ENCODE assay signal across 2 cellular contexts in the genomic region with DNA sequence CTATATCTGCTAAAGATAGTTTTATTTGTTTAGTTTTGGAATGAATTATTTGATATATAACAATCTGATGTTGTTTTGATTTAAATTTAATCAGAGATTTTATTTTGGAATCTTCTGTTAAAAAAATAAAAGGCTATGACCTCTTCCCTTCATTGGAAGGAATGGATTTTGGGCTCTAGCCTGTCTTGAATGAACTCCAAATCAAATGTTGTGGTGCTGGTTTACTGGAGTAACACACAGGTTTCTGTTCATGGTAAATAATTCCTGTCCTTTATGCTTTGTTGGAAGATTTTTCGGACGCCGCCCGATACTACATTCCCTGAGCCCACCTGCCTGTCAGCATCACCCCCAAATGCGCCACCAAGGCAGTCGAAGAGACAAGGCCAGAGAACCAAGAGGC.
TF ChIP-seq lines count a peak whose summit lies in the region.

No MANE protein-coding gene starts in this region.

TF ChIP-seq in liver, 16 proteins besides CTCF, POLR2A, EP300 and RAD21:
- TF ChIP-seq GABPA (IDR thresholded peaks at IDR 0.05 in 1 of 2, conservative IDR thresholded peaks at IDR 0.05 in 1 of 2) (no peak), NR2F2 (IDR thresholded peaks at IDR 0.05) (no peak), FOXA2 (IDR thresholded peaks at IDR 0.05) (no peak), SP1 (IDR thresholded peaks at IDR 0.05) (no peak), HNF4G (IDR thresholded peaks at IDR 0.05) (no peak)
- TF ChIP-seq, protein P1, sequence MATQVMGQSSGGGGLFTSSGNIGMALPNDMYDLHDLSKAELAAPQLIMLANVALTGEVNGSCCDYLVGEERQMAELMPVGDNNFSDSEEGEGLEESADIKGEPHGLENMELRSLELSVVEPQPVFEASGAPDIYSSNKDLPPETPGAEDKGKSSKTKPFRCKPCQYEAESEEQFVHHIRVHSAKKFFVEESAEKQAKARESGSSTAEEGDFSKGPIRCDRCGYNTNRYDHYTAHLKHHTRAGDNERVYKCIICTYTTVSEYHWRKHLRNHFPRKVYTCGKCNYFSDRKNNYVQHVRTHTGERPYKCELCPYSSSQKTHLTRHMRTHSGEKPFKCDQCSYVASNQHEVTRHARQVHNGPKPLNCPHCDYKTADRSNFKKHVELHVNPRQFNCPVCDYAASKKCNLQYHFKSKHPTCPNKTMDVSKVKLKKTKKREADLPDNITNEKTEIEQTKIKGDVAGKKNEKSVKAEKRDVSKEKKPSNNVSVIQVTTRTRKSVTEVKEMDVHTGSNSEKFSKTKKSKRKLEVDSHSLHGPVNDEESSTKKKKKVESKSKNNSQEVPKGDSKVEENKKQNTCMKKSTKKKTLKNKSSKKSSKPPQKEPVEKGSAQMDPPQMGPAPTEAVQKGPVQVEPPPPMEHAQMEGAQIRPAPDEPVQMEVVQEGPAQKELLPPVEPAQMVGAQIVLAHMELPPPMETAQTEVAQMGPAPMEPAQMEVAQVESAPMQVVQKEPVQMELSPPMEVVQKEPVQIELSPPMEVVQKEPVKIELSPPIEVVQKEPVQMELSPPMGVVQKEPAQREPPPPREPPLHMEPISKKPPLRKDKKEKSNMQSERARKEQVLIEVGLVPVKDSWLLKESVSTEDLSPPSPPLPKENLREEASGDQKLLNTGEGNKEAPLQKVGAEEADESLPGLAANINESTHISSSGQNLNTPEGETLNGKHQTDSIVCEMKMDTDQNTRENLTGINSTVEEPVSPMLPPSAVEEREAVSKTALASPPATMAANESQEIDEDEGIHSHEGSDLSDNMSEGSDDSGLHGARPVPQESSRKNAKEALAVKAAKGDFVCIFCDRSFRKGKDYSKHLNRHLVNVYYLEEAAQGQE (IDR thresholded peaks at IDR 0.05) = no peak
- TF ChIP-seq, protein P2, sequence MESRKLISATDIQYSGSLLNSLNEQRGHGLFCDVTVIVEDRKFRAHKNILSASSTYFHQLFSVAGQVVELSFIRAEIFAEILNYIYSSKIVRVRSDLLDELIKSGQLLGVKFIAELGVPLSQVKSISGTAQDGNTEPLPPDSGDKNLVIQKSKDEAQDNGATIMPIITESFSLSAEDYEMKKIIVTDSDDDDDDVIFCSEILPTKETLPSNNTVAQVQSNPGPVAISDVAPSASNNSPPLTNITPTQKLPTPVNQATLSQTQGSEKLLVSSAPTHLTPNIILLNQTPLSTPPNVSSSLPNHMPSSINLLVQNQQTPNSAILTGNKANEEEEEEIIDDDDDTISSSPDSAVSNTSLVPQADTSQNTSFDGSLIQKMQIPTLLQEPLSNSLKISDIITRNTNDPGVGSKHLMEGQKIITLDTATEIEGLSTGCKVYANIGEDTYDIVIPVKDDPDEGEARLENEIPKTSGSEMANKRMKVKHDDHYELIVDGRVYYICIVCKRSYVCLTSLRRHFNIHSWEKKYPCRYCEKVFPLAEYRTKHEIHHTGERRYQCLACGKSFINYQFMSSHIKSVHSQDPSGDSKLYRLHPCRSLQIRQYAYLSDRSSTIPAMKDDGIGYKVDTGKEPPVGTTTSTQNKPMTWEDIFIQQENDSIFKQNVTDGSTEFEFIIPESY (IDR thresholded peaks at IDR 0.05) = no peak
TF ChIP-seq in liver: peak in this region for 0.

TF ChIP-seq in HepG2, 621 proteins besides CTCF, POLR2A, EP300 and RAD21:
- TF ChIP-seq, protein P3, sequence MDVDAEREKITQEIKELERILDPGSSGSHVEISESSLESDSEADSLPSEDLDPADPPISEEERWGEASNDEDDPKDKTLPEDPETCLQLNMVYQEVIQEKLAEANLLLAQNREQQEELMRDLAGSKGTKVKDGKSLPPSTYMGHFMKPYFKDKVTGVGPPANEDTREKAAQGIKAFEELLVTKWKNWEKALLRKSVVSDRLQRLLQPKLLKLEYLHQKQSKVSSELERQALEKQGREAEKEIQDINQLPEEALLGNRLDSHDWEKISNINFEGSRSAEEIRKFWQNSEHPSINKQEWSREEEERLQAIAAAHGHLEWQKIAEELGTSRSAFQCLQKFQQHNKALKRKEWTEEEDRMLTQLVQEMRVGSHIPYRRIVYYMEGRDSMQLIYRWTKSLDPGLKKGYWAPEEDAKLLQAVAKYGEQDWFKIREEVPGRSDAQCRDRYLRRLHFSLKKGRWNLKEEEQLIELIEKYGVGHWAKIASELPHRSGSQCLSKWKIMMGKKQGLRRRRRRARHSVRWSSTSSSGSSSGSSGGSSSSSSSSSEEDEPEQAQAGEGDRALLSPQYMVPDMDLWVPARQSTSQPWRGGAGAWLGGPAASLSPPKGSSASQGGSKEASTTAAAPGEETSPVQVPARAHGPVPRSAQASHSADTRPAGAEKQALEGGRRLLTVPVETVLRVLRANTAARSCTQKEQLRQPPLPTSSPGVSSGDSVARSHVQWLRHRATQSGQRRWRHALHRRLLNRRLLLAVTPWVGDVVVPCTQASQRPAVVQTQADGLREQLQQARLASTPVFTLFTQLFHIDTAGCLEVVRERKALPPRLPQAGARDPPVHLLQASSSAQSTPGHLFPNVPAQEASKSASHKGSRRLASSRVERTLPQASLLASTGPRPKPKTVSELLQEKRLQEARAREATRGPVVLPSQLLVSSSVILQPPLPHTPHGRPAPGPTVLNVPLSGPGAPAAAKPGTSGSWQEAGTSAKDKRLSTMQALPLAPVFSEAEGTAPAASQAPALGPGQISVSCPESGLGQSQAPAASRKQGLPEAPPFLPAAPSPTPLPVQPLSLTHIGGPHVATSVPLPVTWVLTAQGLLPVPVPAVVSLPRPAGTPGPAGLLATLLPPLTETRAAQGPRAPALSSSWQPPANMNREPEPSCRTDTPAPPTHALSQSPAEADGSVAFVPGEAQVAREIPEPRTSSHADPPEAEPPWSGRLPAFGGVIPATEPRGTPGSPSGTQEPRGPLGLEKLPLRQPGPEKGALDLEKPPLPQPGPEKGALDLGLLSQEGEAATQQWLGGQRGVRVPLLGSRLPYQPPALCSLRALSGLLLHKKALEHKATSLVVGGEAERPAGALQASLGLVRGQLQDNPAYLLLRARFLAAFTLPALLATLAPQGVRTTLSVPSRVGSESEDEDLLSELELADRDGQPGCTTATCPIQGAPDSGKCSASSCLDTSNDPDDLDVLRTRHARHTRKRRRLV (CRISPR knock-in tag; IDR thresholded peaks at IDR 0.05) = no peak
- TF ChIP-seq MTA1 (CRISPR knock-in tag; IDR thresholded peaks at IDR 0.05; ENCODE audit: borderline replicate concordance) (no peak), ZNF446 (CRISPR knock-in tag; IDR thresholded peaks at IDR 0.05) (no peak), ZNF264 (CRISPR knock-in tag; IDR thresholded peaks at IDR 0.05) (no peak)
- TF ChIP-seq, protein P4, sequence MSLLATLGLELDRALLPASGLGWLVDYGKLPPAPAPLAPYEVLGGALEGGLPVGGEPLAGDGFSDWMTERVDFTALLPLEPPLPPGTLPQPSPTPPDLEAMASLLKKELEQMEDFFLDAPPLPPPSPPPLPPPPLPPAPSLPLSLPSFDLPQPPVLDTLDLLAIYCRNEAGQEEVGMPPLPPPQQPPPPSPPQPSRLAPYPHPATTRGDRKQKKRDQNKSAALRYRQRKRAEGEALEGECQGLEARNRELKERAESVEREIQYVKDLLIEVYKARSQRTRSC (CRISPR knock-in tag; IDR thresholded peaks at IDR 0.05; ENCODE audit: low read depth) = no peak
